ENCODE assay signal across 16 cellular contexts in the genomic region with DNA sequence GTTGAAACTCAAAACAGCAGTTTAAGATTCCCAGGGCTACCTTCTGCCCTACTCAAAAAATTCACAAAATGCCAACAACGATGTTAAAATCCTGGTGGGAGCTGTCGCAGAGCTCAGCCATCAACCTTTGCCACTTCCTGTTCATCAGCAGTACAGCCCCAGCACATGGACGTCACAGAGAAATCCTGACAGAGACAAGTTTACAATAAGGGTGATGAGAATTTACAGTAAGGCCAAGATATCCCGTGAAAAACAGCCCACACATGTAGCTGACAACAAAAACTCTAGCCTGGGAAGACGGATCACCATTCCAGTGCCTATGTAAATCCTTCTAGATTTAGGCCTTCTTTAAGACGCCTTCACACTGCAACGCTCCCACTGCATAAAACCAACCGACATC. TPM values are rescaled to one million over a fixed set of nuclear protein-coding genes. Genes with fewer than 3 reads are reported as not detected.
DNase-seq lines count a peak whose midpoint lies in the region; ATAC-seq and TF ChIP-seq lines count a peak whose summit lies in the region.
"Had no signal": no experiment of that assay in that cellular context is flagged by ENCODE, and none has a peak within 500 bp of the region (broad histone marks: within the 10 kb centered on the region; RNA-seq: fewer than 3 reads in every experiment).

No MANE protein-coding gene starts in this region.

- peak overlapping the region; percentile 14 for H3K27ac ChIP-seq in cardiac muscle cell
- peak overlapping the region; percentile 47 for H3K27ac ChIP-seq in muscle layer of colon (ENCODE audit: low read depth, low read length)
- H3K27ac ChIP-seq: coronary artery, HL-60, vagina had no signal

- DNase-seq in cardiac muscle cell (ENCODE audit: low read depth in 1 of 2, low spot score in 1 of 2) (peak in 1 of 2 donors; percentile 22), Right ventricle myocardium inferior (ENCODE audit: missing footprints) (no peak), type B pancreatic cell (ENCODE audit: extremely low spot score, unreplicated experiment) (no peak), dedifferentiated amniotic fluid mesenchymal stem cell (ENCODE audit: extremely low spot score) (no peak), NCI-H1694 (lab: John Stamatoyannopoulos, UW) (no peak)
- DNase-seq in activated naive CD4-positive, alpha-beta T cell treated with anti-CD3 and anti-CD28 coated beads, Interleukin-2, amount 50 U/mL, for 72 hours (ENCODE audit: low spot score in 2 of 2): no peak
- DNase-seq: esophagus squamous epithelium, GOT3, MM.1S, NCI-H2171 treated with DMSO at 0.1 percent for 48 hours, OCI-M1 had no signal

- H3K36me3 Mint-ChIP-seq in activated naive CD4-positive, alpha-beta T cell treated with anti-CD3 and anti-CD28 coated beads, Interleukin-2, amount 50 U/mL, for 72 hours: peaks cover 23 to 29% of the 10 kb centered on the region in 2 donors
- peaks cover 42% of the 10 kb centered on the region for H3K36me3 Mint-ChIP-seq in type B pancreatic cell

- H3K36me3 ChIP-seq in cardiac muscle cell: peaks cover 57% of the 10 kb centered on the region
- peaks cover 41% of the 10 kb centered on the region for H3K36me3 ChIP-seq in muscle layer of colon (ENCODE audit: insufficient read depth, low read length)

- intact Hi-C loops in Right ventricle myocardium inferior (cut with DNase I): loop anchor here (2.0 kb wide), 1 partner anchor 17 kb away; no protein-coding TSS in a partner anchor

- H3K27ac Mint-ChIP-seq in activated naive CD4-positive, alpha-beta T cell treated with anti-CD3 and anti-CD28 coated beads, Interleukin-2, amount 50 U/mL, for 72 hours: peak overlapping the region; percentile 59 to 82
- peak overlapping the region; percentile 30 for H3K27ac Mint-ChIP-seq in type B pancreatic cell

- H3K27me3 ChIP-seq in cardiac muscle cell (no peaks in the 10 kb centered on the region), muscle layer of colon (ENCODE audit: control insufficient read depth in 1 of 2, insufficient read depth in 2 of 2, low read length in 2 of 2) (no peaks in the 10 kb centered on the region)
- H3K27me3 ChIP-seq: esophagus squamous epithelium, vagina had no signal

- H3K4me1 ChIP-seq in cardiac muscle cell (ENCODE audit: low read depth): no peaks in the 10 kb centered on the region
- peaks cover 57% of the 10 kb centered on the region for H3K4me1 ChIP-seq in muscle layer of colon (ENCODE audit: insufficient read depth, low read length)

- TF ChIP-seq CTCF in cardiac muscle cell (IDR thresholded peaks at IDR 0.05; ENCODE audit: low read depth, low read length) (no peak), type B pancreatic cell (conservative IDR thresholded peaks at IDR 0.05) (no peak)

- H3K4me1 Mint-ChIP-seq in type B pancreatic cell (ENCODE audit: unreplicated experiment): peaks cover 11% of the 10 kb centered on the region

- H3K27me3 Mint-ChIP-seq in type B pancreatic cell: no peaks in the 10 kb centered on the region

- no peaks in the 10 kb centered on the region for H3K9me3 ChIP-seq in cardiac muscle cell (ENCODE audit: low read depth)
- H3K9me3 ChIP-seq in muscle layer of colon (ENCODE audit: low read length): no peaks in the 10 kb centered on the region
- H3K9me3 ChIP-seq: esophagus squamous epithelium, vagina had no signal

- no peak for ATAC-seq in Right ventricle myocardium inferior
- ATAC-seq in activated naive CD4-positive, alpha-beta T cell treated with anti-CD3 and anti-CD28 coated beads, Interleukin-2, amount 50 U/mL, for 72 hours: no peak
- ATAC-seq in GM18517 (IDR thresholded peaks at IDR 0.05; ENCODE audit: unreplicated experiment): no peak

- H3K4me3 ChIP-seq in cardiac muscle cell (no peak overlapping the region), muscle layer of colon (ENCODE audit: low read depth in 1 of 2, low read length in 2 of 2) (no peak overlapping the region)
- H3K4me3 ChIP-seq: coronary artery, esophagus squamous epithelium, vagina had no signal

- H3K4me3 Mint-ChIP-seq in type B pancreatic cell: no peak overlapping the region

- H3K9me3 Mint-ChIP-seq in activated naive CD4-positive, alpha-beta T cell treated with anti-CD3 and anti-CD28 coated beads, Interleukin-2, amount 50 U/mL, for 72 hours: no peaks in the 10 kb centered on the region
- H3K9me3 Mint-ChIP-seq in type B pancreatic cell: no peaks in the 10 kb centered on the region

- no peak overlapping the region for H3K9ac ChIP-seq in muscle layer of colon (ENCODE audit: low read length)

RNA-seq across cellular contexts. Expression of a gene that starts 18.8 kb away (rescaled TPM):
- total RNA-seq in cardiac muscle cell (256 and 280 TPM in 2 replicates), Right ventricle myocardium inferior (146 TPM), type B pancreatic cell (ENCODE audit: low replicate concordance) (221 and 279 TPM in 2 replicates)
- polyA plus RNA-seq in cardiac muscle cell: 153 and 182 TPM in 2 replicates
- total RNA-seq in activated naive CD4-positive, alpha-beta T cell treated with anti-CD3 and anti-CD28 coated beads, Interleukin-2, amount 50 U/mL, for 72 hours: 100 to 1,000 TPM; 146 to 180 TPM
